Comparison of ENCODE assay signal across 8 cellular contexts in the genomic region with DNA sequence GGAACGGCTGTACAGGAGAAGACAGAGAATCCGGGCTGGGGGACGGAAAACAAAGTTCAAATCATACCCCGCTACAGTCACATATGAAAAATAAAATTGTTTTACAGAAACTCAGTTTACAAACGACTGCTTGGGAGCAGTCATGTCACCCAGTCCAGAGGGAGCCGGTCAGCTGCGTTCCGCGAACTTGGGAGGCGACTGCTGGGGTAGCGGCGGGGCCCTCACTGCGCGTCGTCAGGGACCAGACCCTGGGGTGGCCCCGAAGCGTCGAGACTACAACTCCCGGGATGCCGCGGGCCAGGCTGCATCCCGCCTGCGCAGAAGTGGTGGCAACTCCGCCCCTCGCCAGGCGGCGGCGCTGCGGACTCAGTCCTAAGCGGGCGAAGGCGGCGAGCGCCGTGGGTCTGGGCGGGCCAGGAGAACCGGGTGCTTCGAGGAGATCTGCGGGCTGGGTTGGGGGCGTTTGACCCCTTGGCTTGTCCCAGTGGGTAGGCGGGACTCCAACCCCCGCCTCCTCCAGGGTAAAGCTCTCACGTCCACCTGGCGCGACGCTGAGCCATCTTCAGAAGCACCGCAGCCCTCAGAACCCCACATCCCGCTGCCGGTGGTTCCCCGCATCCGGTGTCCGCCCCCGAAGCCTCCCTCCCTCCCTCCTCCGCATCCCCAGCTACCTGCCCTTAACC. TPM values are rescaled to one million over a fixed set of nuclear protein-coding genes. Genes with fewer than 3 reads are reported as not detected.
DNase-seq lines count a peak whose midpoint lies in the region; ATAC-seq, FAIRE-seq and TF ChIP-seq lines count a peak whose summit lies in the region.

No MANE protein-coding gene starts in this region.

- H3K9ac ChIP-seq in HUES48 (ENCODE audit: low read depth, low read length) (peak overlapping the region; percentile 45; the same call in 1 of the 2 replicates), NT2/D1 (ENCODE audit: insufficient read length, low read depth) (peak overlapping the region; percentile 88), endothelial cell of umbilical vein (replicated peaks; ENCODE audit: extremely low read depth, insufficient read depth, low read length) (peak overlapping the region; percentile 65)

- H3K4me3 ChIP-seq in HUES48 (ENCODE audit: low read depth, low read length) (peak overlapping the region; percentile 93), NT2/D1 (ENCODE audit: insufficient read length, low read depth) (peak overlapping the region; percentile 71), endothelial cell of umbilical vein (replicated peaks in 1 of 3; ENCODE audit: insufficient read depth in 1 of 3, low read depth in 1 of 3, low read length in 3 of 3) (peak overlapping the region; percentile 39 to 80 (median 47)), mononuclear cell (ENCODE audit: low read length) (peak overlapping the region; percentile 51)

- ATAC-seq in GM21447 (IDR thresholded peaks at IDR 0.05; ENCODE audit: unreplicated experiment): peak; percentile 75

- no peaks in the 10 kb centered on the region for H3K36me3 ChIP-seq in HUES48 (ENCODE audit: control insufficient read depth, insufficient read depth, low read length)
- H3K36me3 ChIP-seq in NT2/D1 (ENCODE audit: insufficient read depth, insufficient read length, low read length): peaks cover 3% of the 10 kb centered on the region
- no peaks in the 10 kb centered on the region for H3K36me3 ChIP-seq in endothelial cell of umbilical vein (ENCODE audit: control insufficient read depth in 2 of 2, extremely low read depth in 1 of 2, insufficient read depth in 2 of 2, low read length in 2 of 2)

- H3K27me3 ChIP-seq in HUES48 (ENCODE audit: control insufficient read depth, insufficient read depth, low read length): no peaks in the 10 kb centered on the region
- H3K27me3 ChIP-seq in NT2/D1 (ENCODE audit: insufficient read depth, insufficient read length): peaks cover 18% of the 10 kb centered on the region
- peaks cover 0 to 2% of the 10 kb centered on the region in 2 experiments for H3K27me3 ChIP-seq in endothelial cell of umbilical vein (ENCODE audit: control insufficient read depth in 2 of 2, insufficient read depth in 2 of 2, low read length in 2 of 2)
- no peaks in the 10 kb centered on the region for H3K27me3 ChIP-seq in mononuclear cell (ENCODE audit: insufficient read depth, low read length)

- peaks cover 21% of the 10 kb centered on the region; the same call in 1 of the 2 replicates for H3K4me1 ChIP-seq in HUES48 (ENCODE audit: control insufficient read depth, insufficient read depth, low read length)
- H3K4me1 ChIP-seq in NT2/D1 (ENCODE audit: insufficient read depth, insufficient read length): peaks cover 21% of the 10 kb centered on the region
- H3K4me1 ChIP-seq in endothelial cell of umbilical vein (ENCODE audit: control insufficient read depth, extremely low read depth, insufficient read depth, low read length): peaks cover 6% of the 10 kb centered on the region
- peaks cover 92% of the 10 kb centered on the region for H3K4me1 ChIP-seq in mononuclear cell (ENCODE audit: insufficient read depth, low read length)

- DNase-seq in DMS 273 treated with DMSO at 0.1 percent for 48 hours (lab: John Stamatoyannopoulos, UW): peak; percentile 60
- DNase-seq in NT2/D1 (ENCODE audit: low read depth, low spot score): peak; percentile 84
- DNase-seq in activated CD8-positive, alpha-beta memory T cell treated with anti-CD3 and anti-CD28 coated beads, Interleukin-2, amount 50 U/mL, for 4 hours: peak; percentile 92
- peak; percentile 91 for DNase-seq in endothelial cell of umbilical vein (ENCODE audit: low read depth, low spot score)
- DNase-seq in stimulated activated CD8-positive, alpha-beta memory T cell treated with anti-CD3 and anti-CD28 coated beads, Interleukin-2, amount 100 ng/mL, for 48 hours (ENCODE audit: low read depth in 2 of 2): peak; percentile 88 to 89

- H2AFZ ChIP-seq in endothelial cell of umbilical vein (ENCODE audit: low read depth, low read length): peak overlapping the region; percentile 98

- CTCF ChIA-PET in endothelial cell of umbilical vein (lab: Charles Lee): interaction anchor here (0.9 to 2.4 kb wide), 15 partner anchors 10 to 392 kb away, joined by 3 to 27 read pairs (median 4); partner anchors contain the start of genes CCDC107 and RMRP

- H3K27ac ChIP-seq in HUES48 (ENCODE audit: low read depth, low read length) (peak overlapping the region; percentile 50), endothelial cell of umbilical vein (ENCODE audit: insufficient read depth, low read depth, low read length) (peak overlapping the region; percentile 24)

- dilution Hi-C loops in endothelial cell of umbilical vein (cut with MboI; ENCODE audit: extremely low pct_ligation_motif_present, low sequenced_read_pairs): no loop called here

- H4K20me1 ChIP-seq in endothelial cell of umbilical vein (replicated peaks; ENCODE audit: control insufficient read depth, extremely low read depth, insufficient read depth, low read length): no peaks in the 10 kb centered on the region

- TF ChIP-seq POLR2A in endothelial cell of umbilical vein (IDR thresholded peaks at IDR 0.05; ENCODE audit: low read depth, low read length): peak; percentile 27

- H3K9me1 ChIP-seq in endothelial cell of umbilical vein (replicated peaks; ENCODE audit: control insufficient read depth, extremely low read depth, insufficient read depth, low read length): no peaks in the 10 kb centered on the region

- peak overlapping the region; percentile 95 for H3K4me2 ChIP-seq in endothelial cell of umbilical vein (ENCODE audit: insufficient read depth, low read length)

- no peaks in the 10 kb centered on the region for H3K9me3 ChIP-seq in HUES48 (ENCODE audit: control insufficient read depth, insufficient read depth, low read length)
- H3K9me3 ChIP-seq in NT2/D1 (ENCODE audit: insufficient read depth, low read length): no peaks in the 10 kb centered on the region
- H3K9me3 ChIP-seq in endothelial cell of umbilical vein (replicated peaks; ENCODE audit: control insufficient read depth, insufficient read depth, low read length): no peaks in the 10 kb centered on the region
- H3K9me3 ChIP-seq in mononuclear cell (ENCODE audit: low read depth, low read length): no peaks in the 10 kb centered on the region

- intact Hi-C loops in endothelial cell of umbilical vein (cut with micrococcal nuclease): loop anchor here (1.0 to 5.0 kb wide), 3 partner anchors 50 to 236 kb away; no protein-coding TSS in a partner anchor

- peak; percentile 90 for FAIRE-seq in endothelial cell of umbilical vein (lab: Jason Lieb, UNC)

- BruUV-seq in endothelial cell of umbilical vein (replicated peaks; lab: Mats Ljungman, UMichigan): no TSS peak

- POLR2A ChIA-PET in endothelial cell of umbilical vein (lab: Charles Lee): no interaction called here

- H3K79me2 ChIP-seq in endothelial cell of umbilical vein (ENCODE audit: control insufficient read depth, insufficient read depth, low read length): no peaks in the 10 kb centered on the region

- TF ChIP-seq CTCF in endothelial cell of umbilical vein (IDR thresholded peaks at IDR 0.05; ENCODE audit: extremely low read depth in 1 of 2, insufficient read depth in 1 of 2, low read depth in 1 of 2, low read length in 2 of 2): peak; percentile 91 to 98

RNA-seq across cellular contexts. Expression of gene SIT1, which starts 4.0 kb away (rescaled TPM):
- total RNA-seq in endothelial cell of umbilical vein (not detected in 2 replicates), mononuclear cell (9.6 TPM)
- polyA plus RNA-seq in endothelial cell of umbilical vein: not detected in 2 replicates
- not detected in 2 replicates for polyA plus RNA-seq in endothelial cell of umbilical vein (2011; cell fraction: cytosol; rRNA removed)
- polyA plus RNA-seq in endothelial cell of umbilical vein (2011; cell fraction: nucleus; rRNA removed): not detected in 2 replicates
- not detected in 2 replicates for polyA plus RNA-seq in endothelial cell of umbilical vein (2012)
- polyA minus RNA-seq in endothelial cell of umbilical vein: not detected in 2 replicates
- polyA minus RNA-seq in endothelial cell of umbilical vein (2011; cell fraction: cytosol; rRNA and poly(A)+ RNA removed): not detected
- not detected in 2 replicates for polyA minus RNA-seq in endothelial cell of umbilical vein (2011; cell fraction: nucleus; rRNA and poly(A)+ RNA removed)

RNA-seq across cellular contexts. Expression of gene RMRP, which starts 11.1 kb away (rescaled TPM):
- total RNA-seq in endothelial cell of umbilical vein (19,118 and 22,385 TPM in 2 replicates), mononuclear cell (37,843 TPM)
- polyA plus RNA-seq in endothelial cell of umbilical vein: 359 TPM in 1 of 2 replicates, not detected in the other
- polyA plus RNA-seq in endothelial cell of umbilical vein (2011; cell fraction: cytosol; rRNA removed): 152 and 264 TPM in 2 replicates
- polyA plus RNA-seq in endothelial cell of umbilical vein (2011; cell fraction: nucleus; rRNA removed): 1,888 and 3,095 TPM in 2 replicates
- polyA plus RNA-seq in endothelial cell of umbilical vein (2012): 57.2 and 135 TPM in 2 replicates
- polyA minus RNA-seq in endothelial cell of umbilical vein: 10,166 and 11,461 TPM in 2 replicates
- 76,809 TPM for polyA minus RNA-seq in endothelial cell of umbilical vein (2011; cell fraction: cytosol; rRNA and poly(A)+ RNA removed)
- polyA minus RNA-seq in endothelial cell of umbilical vein (2011; cell fraction: nucleus; rRNA and poly(A)+ RNA removed): 37,020 and 87,219 TPM in 2 replicates

RNA-seq across cellular contexts. Expression of gene CCDC107, which starts 11.4 kb away (rescaled TPM):
- total RNA-seq in endothelial cell of umbilical vein (13.2 and 15.2 TPM in 2 replicates), mononuclear cell (6.9 TPM)
- polyA plus RNA-seq in endothelial cell of umbilical vein: 16.0 and 18.8 TPM in 2 replicates
- 12.8 and 15.4 TPM in 2 replicates for polyA plus RNA-seq in endothelial cell of umbilical vein (2011; cell fraction: cytosol; rRNA removed)
- polyA plus RNA-seq in endothelial cell of umbilical vein (2011; cell fraction: nucleus; rRNA removed): 9.4 and 10.7 TPM in 2 replicates
- polyA plus RNA-seq in endothelial cell of umbilical vein (2012): 8.7 and 13.2 TPM in 2 replicates
- 4.0 and 9.7 TPM in 2 replicates for polyA minus RNA-seq in endothelial cell of umbilical vein
- 2.4 TPM for polyA minus RNA-seq in endothelial cell of umbilical vein (2011; cell fraction: cytosol; rRNA and poly(A)+ RNA removed)
- polyA minus RNA-seq in endothelial cell of umbilical vein (2011; cell fraction: nucleus; rRNA and poly(A)+ RNA removed): 1.6 TPM in 2 replicates

RNA-seq across cellular contexts. Expression of gene ARHGEF39, which starts 18.3 kb away (rescaled TPM):
- total RNA-seq in endothelial cell of umbilical vein: 4.6 and 6.5 TPM in 2 replicates
- 4.0 and 4.7 TPM in 2 replicates for polyA plus RNA-seq in endothelial cell of umbilical vein
- 3.4 and 4.2 TPM in 2 replicates for polyA plus RNA-seq in endothelial cell of umbilical vein (2011; cell fraction: cytosol; rRNA removed)
- 9.2 and 12.3 TPM in 2 replicates for polyA plus RNA-seq in endothelial cell of umbilical vein (2011; cell fraction: nucleus; rRNA removed)
- 1.7 and 2.4 TPM in 2 replicates for polyA plus RNA-seq in endothelial cell of umbilical vein (2012)
- polyA minus RNA-seq in endothelial cell of umbilical vein: 3.1 and 6.5 TPM in 2 replicates
- 16.6 TPM for polyA minus RNA-seq in endothelial cell of umbilical vein (2011; cell fraction: cytosol; rRNA and poly(A)+ RNA removed)
- 1.6 and 5.5 TPM in 2 replicates for polyA minus RNA-seq in endothelial cell of umbilical vein (2011; cell fraction: nucleus; rRNA and poly(A)+ RNA removed)
- total RNA-seq in mononuclear cell: 0.10 TPM

RNA-seq across cellular contexts. Expression of gene CA9, which starts 27.0 kb away (rescaled TPM):
- 0.42 TPM in 1 of 2 replicates, not detected in the other for total RNA-seq in endothelial cell of umbilical vein
- 0.18 and 0.21 TPM in 2 replicates for polyA plus RNA-seq in endothelial cell of umbilical vein
- polyA plus RNA-seq in endothelial cell of umbilical vein (2011; cell fraction: cytosol; rRNA removed): 0.08 and 0.25 TPM in 2 replicates
- polyA plus RNA-seq in endothelial cell of umbilical vein (2011; cell fraction: nucleus; rRNA removed): not detected in 2 replicates
- 0.41 TPM in 1 of 2 replicates, not detected in the other for polyA plus RNA-seq in endothelial cell of umbilical vein (2012)
- polyA minus RNA-seq in endothelial cell of umbilical vein: not detected in 2 replicates
- polyA minus RNA-seq in endothelial cell of umbilical vein (2011; cell fraction: cytosol; rRNA and poly(A)+ RNA removed): 20.0 TPM
- 1.2 TPM in 1 of 2 replicates, not detected in the other for polyA minus RNA-seq in endothelial cell of umbilical vein (2011; cell fraction: nucleus; rRNA and poly(A)+ RNA removed)
- total RNA-seq in mononuclear cell: not detected

Comparison
In these comparisons a context has a peak if more than half of its experiments do, and no peak if none do; other contexts are left out.
1. Peak in every context shown above with its lines: DNase-seq, ATAC-seq, H3K4me3 ChIP-seq and H3K27ac ChIP-seq.
2. RNA of gene SIT1, which starts 4.0 kb away (total RNA-seq): 9.6 TPM in mononuclear cell (single experiment); not detected in endothelial cell of umbilical vein; every median in the first group is over 10 times any median in the second.